In the genomic region with DNA sequence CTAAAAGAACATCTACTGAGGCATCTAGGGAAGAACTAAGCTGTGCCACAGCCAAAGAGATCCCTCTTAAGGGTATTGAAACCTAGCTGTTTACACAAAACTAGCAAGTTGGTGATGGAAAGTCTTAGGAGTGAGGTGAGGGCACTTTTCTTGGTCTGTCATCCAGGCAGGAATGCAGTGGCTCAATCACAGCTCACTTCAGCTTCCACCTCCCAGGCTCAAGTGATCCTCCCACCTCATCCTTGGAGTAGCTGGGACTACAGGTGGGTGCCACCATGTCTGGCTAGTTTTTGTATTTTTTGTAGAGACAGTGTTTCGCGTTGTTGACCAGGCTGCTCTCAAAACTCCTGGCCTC, we compare ENCODE assay signal across 9 cellular contexts. TPM values are rescaled to one million over a fixed set of nuclear protein-coding genes. Genes with fewer than 3 reads are reported as not detected.
DNase-seq lines count a peak whose midpoint lies in the region; ATAC-seq and TF ChIP-seq lines count a peak whose summit lies in the region.
"Had no signal": no experiment of that assay in that cellular context is flagged by ENCODE, and none has a peak within 500 bp of the region (broad histone marks: within the 10 kb centered on the region; RNA-seq: fewer than 3 reads in every experiment).

No MANE protein-coding gene starts in this region.

- peak overlapping the region; percentile 49; the same call in 1 of the 2 replicates for H2BK20ac ChIP-seq in IMR-90 (ENCODE audit: low read depth, low read length)

- peak overlapping the region; percentile 49 for H3K18ac ChIP-seq in IMR-90 (ENCODE audit: low read depth, low read length)

- H3K4me3 ChIP-seq in AG04449 (ENCODE audit: low read depth, low read length) (peak overlapping the region; percentile 77), IMR-90 (ENCODE audit: insufficient read depth, low read depth, low read length) (peak overlapping the region; percentile 97)

- peaks cover 25% of the 10 kb centered on the region for H3K9me1 ChIP-seq in IMR-90 (ENCODE audit: insufficient read depth, low read length)

- H3K36me3 ChIP-seq in IMR-90 (ENCODE audit: control insufficient read depth, insufficient read depth, low read length), result peaks cover 49% of the 10 kb centered on the region

- H3K56ac ChIP-seq in IMR-90 (ENCODE audit: extremely low read depth, insufficient read depth, low read length), result peak overlapping the region; percentile 99; the same call in 1 of the 2 replicates

- peak overlapping the region; percentile 88 for H2BK5ac ChIP-seq in IMR-90 (ENCODE audit: low read depth, low read length, poor library complexity, severe bottlenecking)

- intact Hi-C loops in IMR-90 (cut with micrococcal nuclease), result no loop called here

- BruUV-seq in IMR-90 (replicated peaks; lab: Mats Ljungman, UMichigan), result no TSS peak

- H3K4ac ChIP-seq in IMR-90 (ENCODE audit: low read depth, low read length), result peak overlapping the region; percentile 99

- CTCF ChIA-PET in AG04449 (lab: Yijun Ruan, JAX) (interaction anchor here (0.7 to 4.1 kb wide), 7 partner anchors 10 to 79 kb away, joined by 3 to 26 read pairs (median 12); no protein-coding TSS in a partner anchor), IMR-90 (lab: Yijun Ruan, JAX) (interaction anchor here (0.6 to 1.0 kb wide), 2 partner anchors 14 to 35 kb away, joined by 3 to 7 read pairs; no protein-coding TSS in a partner anchor)

- peaks cover 36% of the 10 kb centered on the region for H4K20me1 ChIP-seq in IMR-90 (ENCODE audit: insufficient read depth, low read length)

- peak overlapping the region; percentile 97 for H3K4me2 ChIP-seq in IMR-90 (ENCODE audit: low read depth, low read length)

- no peaks in the 10 kb centered on the region for H3K9me3 Mint-ChIP-seq in natural killer cell treated with Interleukin-12 subunit alpha and Interleukin-12 subunit beta and Interleukin-15 and Interleukin-18, amount 100 ng/mL, for 72 hours

- peak overlapping the region; percentile 98 for H3K14ac ChIP-seq in IMR-90 (replicated peaks; ENCODE audit: low read depth, low read length)

- H3K23ac ChIP-seq in IMR-90 (ENCODE audit: low read depth, low read length), result peak overlapping the region; percentile 100; the same call in 1 of the 2 replicates

- H3K9ac ChIP-seq in IMR-90 (ENCODE audit: low read depth, low read length), result peak overlapping the region; percentile 99

- peaks cover 31% of the 10 kb centered on the region for H3K4me1 ChIP-seq in IMR-90 (ENCODE audit: control insufficient read depth, insufficient read depth, low read length)

- H2BK120ac ChIP-seq in IMR-90 (ENCODE audit: low read depth, low read length), result peak overlapping the region; percentile 53

- no CpG with 5 or more reads among the region's 2 CpGs for WGBS in IMR-90 (ENCODE audit: extremely low coverage in 2 of 2, insufficient read length in 1 of 2), 2 experiments

- no peak overlapping the region for H2AFZ ChIP-seq in IMR-90 (replicated peaks; ENCODE audit: low read length, poor library complexity)

- H3K36me3 Mint-ChIP-seq in natural killer cell treated with Interleukin-12 subunit alpha and Interleukin-12 subunit beta and Interleukin-15 and Interleukin-18, amount 100 ng/mL, for 72 hours, result peaks cover 18% of the 10 kb centered on the region

- in situ Hi-C loops in IMR-90 (cut with MboI; ENCODE audit: low sequenced_read_pairs), result no loop called here

- TF ChIP-seq CTCF in AG04449 (IDR thresholded peaks at IDR 0.05; ENCODE audit: insufficient read depth, low read length, missing control alignments), result no peak
- no peak for TF ChIP-seq CTCF in IMR-90 (conservative IDR thresholded peaks at IDR 0.05; ENCODE audit: low read depth, low read length)

- no peak for TF ChIP-seq POLR2A in IMR-90 (IDR thresholded peaks at IDR 0.05; ENCODE audit: low read depth, low read length)

- peak overlapping the region; percentile 95 for H2AK5ac ChIP-seq in IMR-90 (ENCODE audit: low read depth, low read length)

- H4K91ac ChIP-seq in IMR-90 (ENCODE audit: insufficient read depth, low read depth, low read length), result peak overlapping the region; percentile 89

- H3K27ac Mint-ChIP-seq in natural killer cell treated with Interleukin-12 subunit alpha and Interleukin-12 subunit beta and Interleukin-15 and Interleukin-18, amount 100 ng/mL, for 72 hours, result peak overlapping the region; percentile 93 to 97

- peak overlapping the region; percentile 94 for H3K4me3 Mint-ChIP-seq in natural killer cell treated with Interleukin-12 subunit alpha and Interleukin-12 subunit beta and Interleukin-15 and Interleukin-18, amount 100 ng/mL, for 72 hours

- peak overlapping the region; percentile 71 for H4K5ac ChIP-seq in IMR-90 (ENCODE audit: low read depth, low read length)

- ATAC-seq in IMR-90 (ENCODE audit: low read depth) (no peak), HG03521 (IDR thresholded peaks at IDR 0.05; ENCODE audit: unreplicated experiment) (no peak), GM21786 (IDR thresholded peaks at IDR 0.05; ENCODE audit: unreplicated experiment) (no peak)
- ATAC-seq in natural killer cell treated with Interleukin-12 subunit alpha and Interleukin-12 subunit beta and Interleukin-15 and Interleukin-18, amount 100 ng/mL, for 72 hours, result no peak

- no peak for DNase-seq in AG04449 (ENCODE audit: low read depth, low spot score)
- no peak for DNase-seq in IMR-90
- no peak for DNase-seq in natural killer cell treated with Interleukin-12 subunit alpha and Interleukin-12 subunit beta and Interleukin-15 and Interleukin-18, amount 100 ng/mL, for 72 hours (ENCODE audit: low spot score)
- no peak for DNase-seq in T1000 (lab: John Stamatoyannopoulos, UW)
- DNase-seq in NCI-H1048 (lab: John Stamatoyannopoulos, UW), result no peak
- DNase-seq: GF-D8 had no signal

- dilution Hi-C loops in IMR-90 (cut with HindIII; ENCODE audit: low sequenced_read_pairs, unreplicated experiment), result no loop called here

- POLR2A ChIA-PET in AG04449 (lab: Yijun Ruan, JAX) (interaction anchor here (0.6 to 6.0 kb wide), 3 partner anchors 10 to 82 kb away, joined by 3 to 64 read pairs (median 6); no protein-coding TSS in a partner anchor), IMR-90 (lab: Charles Lee; ENCODE audit: unreplicated experiment) (interaction anchor here (0.8 to 1.8 kb wide), 4 partner anchors 10 to 264 kb away, joined by 3 to 7 read pairs (median 4); a partner anchor contains a TSS)

- peaks cover 38 to 76% of the 10 kb centered on the region in 2 experiments for H3K79me1 ChIP-seq in IMR-90 (ENCODE audit: low read depth in 1 of 2, low read length in 2 of 2)

- H3K27ac ChIP-seq in IMR-90 (ENCODE audit: insufficient read depth, low read length) (peak overlapping the region; percentile 98), cingulate gyrus (ENCODE audit: low read depth, low read length) (peak overlapping the region; percentile 85)

- H3K27me3 ChIP-seq in IMR-90 (ENCODE audit: control insufficient read depth, insufficient read depth, low read length), result no peaks in the 10 kb centered on the region

- no peaks in the 10 kb centered on the region for H3K27me3 Mint-ChIP-seq in natural killer cell treated with Interleukin-12 subunit alpha and Interleukin-12 subunit beta and Interleukin-15 and Interleukin-18, amount 100 ng/mL, for 72 hours

- H2AK9ac ChIP-seq in IMR-90 (replicated peaks; ENCODE audit: low read depth, low read length, poor library complexity), result peak overlapping the region; percentile 33

- TF ChIP-seq RAD21 in IMR-90 (IDR thresholded peaks at IDR 0.05; ENCODE audit: low read length), result no peak

- H2BK15ac ChIP-seq in IMR-90 (ENCODE audit: low read depth, low read length), result peak overlapping the region; percentile 80; the same call in 2 of the 3 replicates

- peak overlapping the region; percentile 86 to 91; a peak in 3 of 4 replicates for H4K8ac ChIP-seq in IMR-90 (ENCODE audit: low read depth in 2 of 2, low read length in 2 of 2)

- peaks cover 38 to 46% of the 10 kb centered on the region in 2 donors for H3K4me1 Mint-ChIP-seq in natural killer cell treated with Interleukin-12 subunit alpha and Interleukin-12 subunit beta and Interleukin-15 and Interleukin-18, amount 100 ng/mL, for 72 hours (ENCODE audit: low read depth in 2 of 2)

- H3K9me3 ChIP-seq in IMR-90 (ENCODE audit: control insufficient read depth, insufficient read depth, low read length), result no peaks in the 10 kb centered on the region

TF ChIP-seq in IMR-90, 13 proteins besides CTCF, POLR2A, EP300 and RAD21:
- TF ChIP-seq SMC3 (IDR thresholded peaks at IDR 0.05; ENCODE audit: low read depth, low read length) (no peak), MAFK (IDR thresholded peaks at IDR 0.05; ENCODE audit: low read depth, low read length) (no peak), ELK1 (IDR thresholded peaks at IDR 0.05; ENCODE audit: borderline replicate concordance, low read depth, low read length) (no peak), RFX5 (IDR thresholded peaks at IDR 0.05; ENCODE audit: low read depth, low read length) (no peak), NFE2L2 (IDR thresholded peaks at IDR 0.05; ENCODE audit: low read depth, low read length) (no peak), BHLHE40 (IDR thresholded peaks at IDR 0.05; ENCODE audit: low read depth, low read length) (no peak), MAZ (IDR thresholded peaks at IDR 0.05; ENCODE audit: borderline replicate concordance, low read depth, low read length) (no peak), USF2 (IDR thresholded peaks at IDR 0.05; ENCODE audit: low read depth, low read length) (no peak)

RNA-seq across cellular contexts. Expression of gene PLEKHO1, which starts 2.4 kb away (rescaled TPM):
- total RNA-seq in IMR-90 (2012; rRNA removed), result 51.4 and 53.3 TPM in 2 replicates
- polyA plus RNA-seq in IMR-90 (2012; rRNA removed), result 50.4 and 56.0 TPM in 2 replicates
- 53.4 and 59.2 TPM in 2 replicates for polyA plus RNA-seq in IMR-90 (2012; cell fraction: cytosol; rRNA removed)
- polyA plus RNA-seq in IMR-90 (2012; cell fraction: nucleus; rRNA removed; ENCODE audit: low replicate concordance), result 71.0 and 87.7 TPM in 2 replicates
- total RNA-seq in natural killer cell treated with Interleukin-12 subunit alpha and Interleukin-12 subunit beta and Interleukin-15 and Interleukin-18, amount 100 ng/mL, for 72 hours, result 10 to 100 TPM; 40.9 to 65.2 TPM
